Comparison of ENCODE assay signal across 8 cellular contexts in genomic region chr10:65570143-65571010, GRCh38.
A peak's percentile ranks its signal among the peaks of the same experiment; 100 is the strongest.
DNase-seq lines count a peak whose midpoint lies in the region; ATAC-seq and TF ChIP-seq lines count a peak whose summit lies in the region.

No MANE protein-coding gene starts in this region.

- peak; percentile 76 for DNase-seq in Calu3
- peak; percentile 89 for DNase-seq in PC-3
- DNase-seq in epithelial cell of prostate (ENCODE audit: low read depth, low spot score), result no peak
- no peak for DNase-seq in activated gamma-delta T cell treated with Interleukin-2 at 50 U/mL for 16 hours
- DNase-seq in stimulated activated CD8-positive, alpha-beta memory T cell treated with anti-CD3 and anti-CD28 coated beads, Interleukin-4, amount 100 ng/mL, for 48 hours, result no peak

- no peaks in the 10 kb centered on the region for H4K20me1 ChIP-seq in PC-3 (ENCODE audit: low read length)

- H3K36me3 ChIP-seq in PC-3 (ENCODE audit: low read depth, low read length), result peaks cover 10% of the 10 kb centered on the region
- H3K36me3 ChIP-seq in mucosa of rectum (ENCODE audit: control insufficient read depth in 2 of 2, insufficient read depth in 2 of 2, low read length in 2 of 2), result no peaks in the 10 kb centered on the region

- no peaks in the 10 kb centered on the region for H3K9me2 ChIP-seq in PC-3 (replicated peaks; ENCODE audit: low read length)

- peak overlapping the region; percentile 89 for H3K9ac ChIP-seq in PC-3 (ENCODE audit: low read length)
- peak overlapping the region; percentile 42 to 69 for H3K9ac ChIP-seq in mucosa of rectum (ENCODE audit: low read depth in 1 of 2, low read length in 2 of 2)

- H3K4me3 Mint-ChIP-seq in Calu3 (ENCODE audit: low read depth, unreplicated experiment), result peak overlapping the region; percentile 83

- CTCF ChIA-PET in Calu3 (lab: Charles Lee) (no interaction called here), PC-3 (lab: Charles Lee) (interaction anchor here (0.8 kb wide), 1 partner anchor 1140 kb away, joined by 3 read pairs; no protein-coding TSS in a partner anchor)

- intact Hi-C loops in Calu3 (cut with micrococcal nuclease; ENCODE audit: unreplicated experiment), result loop anchor here (10.0 kb wide), 1 partner anchor 614 kb away; no protein-coding TSS in a partner anchor
- intact Hi-C loops in PC-3 (cut with micrococcal nuclease), result loop anchor here (5.0 to 10.0 kb wide), 3 partner anchors 184 to 596 kb away; no protein-coding TSS in a partner anchor

- H3K36me3 Mint-ChIP-seq in Calu3 (ENCODE audit: insufficient read depth, unreplicated experiment), result peaks cover 28% of the 10 kb centered on the region

- no peaks in the 10 kb centered on the region for H3F3A ChIP-seq in PC-3 (ENCODE audit: low read length, unreplicated experiment)

- BruUV-seq in Calu3 (replicated peaks; lab: Mats Ljungman, UMichigan) (TSS peak; percentile 80), PC-3 (replicated peaks; lab: Mats Ljungman, UMichigan) (TSS peak; percentile 90)

- POLR2A ChIA-PET in PC-3 (lab: Charles Lee; ENCODE audit: unreplicated experiment), result interaction anchor here (0.6 kb wide), 3 partner anchors 322 to 1798 kb away, joined by 4 to 14 read pairs (median 12); no protein-coding TSS in a partner anchor

- peak overlapping the region; percentile 90 for H3K4me2 ChIP-seq in PC-3 (ENCODE audit: low read length)

- H3K4me1 ChIP-seq in PC-3 (ENCODE audit: insufficient read depth, low read length) (peaks cover 15% of the 10 kb centered on the region), mucosa of rectum (ENCODE audit: control insufficient read depth in 2 of 2, insufficient read depth in 2 of 2, low read length in 2 of 2) (peaks cover 0 to 2% of the 10 kb centered on the region in 2 donors)

- H3K27ac ChIP-seq in PC-3 (ENCODE audit: low read length) (peak overlapping the region; percentile 45), epithelial cell of prostate (peak overlapping the region; percentile 17), mucosa of rectum (ENCODE audit: low read depth in 2 of 2, low read length in 2 of 2) (peak overlapping the region; percentile 1 to 4)

- H2AFZ ChIP-seq in PC-3 (ENCODE audit: low read length), result peak overlapping the region; percentile 98

- H3K4me1 Mint-ChIP-seq in Calu3 (ENCODE audit: low read depth, unreplicated experiment), result peaks cover 9% of the 10 kb centered on the region

- TF ChIP-seq CTCF in Calu3 (IDR thresholded peaks at IDR 0.05; ENCODE audit: unreplicated experiment) (no peak), PC-3 (conservative IDR thresholded peaks at IDR 0.05; ENCODE audit: low read depth, low read length) (no peak)

- H3K9me3 Mint-ChIP-seq in Calu3 (ENCODE audit: low read depth, unreplicated experiment), result no peaks in the 10 kb centered on the region

- ATAC-seq in HG03196 (IDR thresholded peaks at IDR 0.05; ENCODE audit: unreplicated experiment) (peak; percentile 50), PC-3 (peak; percentile 93), HG03108 (IDR thresholded peaks at IDR 0.05; ENCODE audit: unreplicated experiment) (no peak)

- H3K9me3 ChIP-seq in PC-3 (ENCODE audit: low read length) (no peaks in the 10 kb centered on the region), mucosa of rectum (ENCODE audit: control insufficient read depth in 2 of 2, low read length in 2 of 2) (no peaks in the 10 kb centered on the region)

- H3K27ac Mint-ChIP-seq in Calu3 (ENCODE audit: unreplicated experiment), result peak overlapping the region; percentile 79

- peaks cover 21% of the 10 kb centered on the region for H3K79me2 ChIP-seq in PC-3 (ENCODE audit: low read length)

- no peaks in the 10 kb centered on the region for H3K27me3 Mint-ChIP-seq in Calu3 (ENCODE audit: unreplicated experiment)

- no peaks in the 10 kb centered on the region for H3K27me3 ChIP-seq in PC-3 (ENCODE audit: low read length)
- H3K27me3 ChIP-seq in mucosa of rectum (ENCODE audit: control insufficient read depth in 2 of 2, insufficient read depth in 2 of 2, low read length in 2 of 2), result no peaks in the 10 kb centered on the region

- H3K4me3 ChIP-seq in PC-3 (ENCODE audit: low read length) (peak overlapping the region; percentile 78), mucosa of rectum (ENCODE audit: low read length in 2 of 2) (peak overlapping the region; percentile 72 to 74)

Comparison
In these comparisons a context has a peak if more than half of its experiments do, and no peak if none do; other contexts are left out.
1. DNase-seq: peak in Calu3 (single experiment) and PC-3 (single experiment); none in epithelial cell of prostate (single experiment), activated gamma-delta T cell treated with Interleukin-2 at 50 U/mL for 16 hours (single experiment) and stimulated activated CD8-positive, alpha-beta memory T cell treated with anti-CD3 and anti-CD28 coated beads, Interleukin-4, amount 100 ng/mL, for 48 hours (single experiment).
2. Peak in every context shown above with its lines, with median percentiles within 50 percentile points of each other: H3K27ac ChIP-seq.